Comparison of ENCODE assay signal across 8 cellular contexts in genomic region chr16:85010931-85011845, GRCh38. TPM values are rescaled to one million over a fixed set of nuclear protein-coding genes. Genes with fewer than 3 reads are reported as not detected.
DNase-seq lines count a peak whose midpoint lies in the region; ATAC-seq and TF ChIP-seq lines count a peak whose summit lies in the region.

ZDHHC7 (minus strand) TSS chr16:85011535; CDS start chr16:84990618, 20,917 bp downstream.

- peak within 1 kb of the TSS; percentile 89 for H3K4me2 ChIP-seq in OCI-LY3 (ENCODE audit: low read length)

- peak within 1 kb of the TSS; percentile 83 for H3K4me3 ChIP-seq in OCI-LY3 (ENCODE audit: low read length)
- H3K4me3 ChIP-seq in mucosa of descending colon: peak within 1 kb of the TSS; percentile 80

- intact Hi-C loops in mucosa of descending colon (cut with DNase I, micrococcal nuclease): no loop called here

- H3K27me3 ChIP-seq in OCI-LY3 (ENCODE audit: low read depth, low read length): peaks cover under 1% of the 10 kb centered on the region; the same call in 1 of the 2 replicates

- peak within 1 kb of the TSS; percentile 92 for H3K9ac ChIP-seq in OCI-LY3 (ENCODE audit: low read length)

- H3K36me3 ChIP-seq in OCI-LY3 (replicated peaks; ENCODE audit: low read depth, low read length) (no peaks in the 10 kb centered on the region), mucosa of descending colon (ENCODE audit: low read depth) (no peaks in the 10 kb centered on the region)

- H3K9me3 ChIP-seq in OCI-LY3 (ENCODE audit: insufficient read depth, low read length) (no peaks in the 10 kb centered on the region), mucosa of descending colon (no peaks in the 10 kb centered on the region)

- 0 out of 2 replicates have a peak, but pooled peaks cover 2% of the 10 kb centered on the region for H4K20me1 ChIP-seq in OCI-LY3 (ENCODE audit: insufficient read depth, low read length)

- H3K4me1 ChIP-seq in OCI-LY3 (ENCODE audit: low read length) (peaks cover 7% of the 10 kb centered on the region), mucosa of descending colon (ENCODE audit: low read depth) (peaks cover 54% of the 10 kb centered on the region)

- H2AFZ ChIP-seq in OCI-LY3 (ENCODE audit: low read depth, low read length): peak within 1 kb of the TSS; percentile 83

- TF ChIP-seq CTCF in OCI-LY3 (IDR thresholded peaks at IDR 0.05; ENCODE audit: low read depth, low read length): no peak
- no peak for TF ChIP-seq CTCF in mucosa of descending colon (IDR thresholded peaks at IDR 0.05)

- DNase-seq in COLO829 (ENCODE audit: low spot score): peak; percentile 61
- DNase-seq in HPDE6-E6E7 (ENCODE audit: extremely low spot score): peak; percentile 83
- peak; percentile 80 for DNase-seq in activated T-cell treated with anti-CD3 and anti-CD28 coated beads for 1 hour (ENCODE audit: low read depth)
- DNase-seq in epidermal melanocyte (ENCODE audit: insufficient read length, low spot score): peak; percentile 75
- peak; percentile 90 to 92 (median 92) for DNase-seq in mucosa of descending colon
- DNase-seq in stimulated activated CD8-positive, alpha-beta memory T cell treated with anti-CD3 and anti-CD28 coated beads, Interleukin-4, amount 100 ng/mL, for 24 hours (ENCODE audit: low read depth): peak; percentile 81

- peaks cover 47% of the 10 kb centered on the region for H3K79me2 ChIP-seq in OCI-LY3 (ENCODE audit: low read length)

- peak within 1 kb of the TSS; percentile 68 for H3K27ac ChIP-seq in OCI-LY3 (ENCODE audit: low read length)

- peak; percentile 94 for ATAC-seq in GM19463 (IDR thresholded peaks at IDR 0.05; ENCODE audit: unreplicated experiment)
- ATAC-seq in mucosa of descending colon: peak; percentile 84

RNA-seq across cellular contexts. Expression of gene ZDHHC7, which starts in this region (rescaled TPM):
- 10 to 100 TPM; 69.8 to 96.1 (median 78.7) TPM for total RNA-seq in mucosa of descending colon

Comparison
In these comparisons a context has a peak if more than half of its experiments do, and no peak if none do; other contexts are left out.
1. Peak in every context shown above with its lines: DNase-seq, ATAC-seq, H3K4me3 ChIP-seq and H3K27ac ChIP-seq.